8 cellular contexts compared by ENCODE assay signal in genomic region chr6:149318581-149319286, GRCh38. TPM values are rescaled to one million over a fixed set of nuclear protein-coding genes. Genes with fewer than 3 reads are reported as not detected.
A peak's percentile ranks its signal among the peaks of the same experiment; 100 is the strongest.
DNase-seq lines count a peak whose midpoint lies in the region; ATAC-seq and TF ChIP-seq lines count a peak whose summit lies in the region.

No MANE protein-coding gene starts in this region.

- H3K9me3 ChIP-seq in BE2C, result no peaks in the 10 kb centered on the region

- DNase-seq in BE2C (no peak), GM10248 (ENCODE audit: extremely low spot score) (peak; percentile 26), HK-2 (ENCODE audit: unreplicated experiment) (peak; percentile 15), globus pallidus (ENCODE audit: low spot score) (peak; percentile 45), retina (peak; percentile 39), superior temporal gyrus (ENCODE audit: extremely low spot score) (no peak)

- TF ChIP-seq CTCF in BE2C (IDR thresholded peaks at IDR 0.05; ENCODE audit: low read depth, low read length) (no peak), GM10248 (IDR thresholded peaks at IDR 0.05; ENCODE audit: control extremely low read depth, extremely low read depth, low read depth, missing control alignments) (no peak)

- H3K4me3 ChIP-seq in BE2C (ENCODE audit: low read depth, low read length), result peak overlapping the region; percentile 71

- CTCF ChIA-PET in GM10248 (lab: Yijun Ruan, JAX), result no interaction called here

- no peaks in the 10 kb centered on the region for H3K27me3 ChIP-seq in BE2C

- ATAC-seq in activated CD4-positive, CD25-positive, alpha-beta regulatory T cell treated with anti-CD3 and anti-CD28 coated beads, Interleukin-2, amount 50 U/mL, for 24 hours, result peak; percentile 49 to 55
- no peak for ATAC-seq in GM19035 (IDR thresholded peaks at IDR 0.05; ENCODE audit: unreplicated experiment)

- POLR2A ChIA-PET in GM10248 (lab: Yijun Ruan, JAX), result no interaction called here

- no peaks in the 10 kb centered on the region; the same call in 1 of the 2 replicates for H3K36me3 ChIP-seq in BE2C

- H3K4me1 ChIP-seq in BE2C, result no peaks in the 10 kb centered on the region; the same call in 1 of the 2 replicates

RNA-seq across cellular contexts. Expression of gene TAB2, which starts 1.2 kb away (rescaled TPM):
- polyA plus RNA-seq in BE2C (2012; ENCODE audit: insufficient read depth, insufficient read length, low read depth), result 30.2 TPM

Comparison
In these comparisons a context has a peak if more than half of its experiments do, and no peak if none do; other contexts are left out.
1. DNase-seq: peak in GM10248 (single experiment), HK-2 (single experiment), globus pallidus (single experiment) and retina (single experiment); none in BE2C (single experiment) and superior temporal gyrus (single experiment).